In the genomic region with DNA sequence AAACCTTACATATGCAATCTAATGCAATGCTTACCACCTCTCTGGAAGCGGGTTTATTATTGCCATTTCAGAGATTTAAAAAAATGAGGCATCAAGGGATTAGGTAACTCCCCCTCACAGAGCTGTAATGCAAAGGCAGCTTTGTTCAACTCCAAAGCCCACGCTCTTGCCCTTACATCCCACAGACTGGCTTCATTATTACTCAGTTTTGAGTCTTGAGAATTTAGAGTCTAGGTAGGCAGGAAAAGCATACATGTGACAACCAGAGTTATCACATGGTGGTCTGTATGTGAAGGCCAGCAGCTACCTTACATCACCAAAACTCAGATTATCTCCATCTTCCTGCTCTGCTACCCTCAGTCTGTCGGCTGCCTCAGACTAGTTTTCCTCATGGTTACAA, we compare ENCODE assay signal across 16 cellular contexts.
A peak's percentile ranks its signal among the peaks of the same experiment; 100 is the strongest.
DNase-seq lines count a peak whose midpoint lies in the region; ATAC-seq and TF ChIP-seq lines count a peak whose summit lies in the region.
"Had no signal": no experiment of that assay in that cellular context is flagged by ENCODE, and none has a peak within 500 bp of the region (broad histone marks: within the 10 kb centered on the region; RNA-seq: fewer than 3 reads in every experiment).

No MANE protein-coding gene starts in this region.

- CTCF ChIA-PET in activated CD8-positive, alpha-beta T cell treated with anti-CD3 and anti-CD28 coated beads, Interleukin-2, amount 10 ng/mL, durations not matched to agents 7 days and 5 days (lab: Charles Lee) = no interaction called here

- no peak overlapping the region for H2BK5ac ChIP-seq in mesenchymal stem cell (ENCODE audit: low read depth, low read length, poor library complexity, severe bottlenecking)
- H2BK5ac ChIP-seq in H9 (ENCODE audit: insufficient read length, low read length) = no peak overlapping the region

- H3K23me2 ChIP-seq in H9 (ENCODE audit: insufficient read length, low read depth, low read length, poor library complexity, severe bottlenecking) = no peaks in the 10 kb centered on the region

- ATAC-seq in GM18498 (IDR thresholded peaks at IDR 0.05; ENCODE audit: unreplicated experiment) (peak; percentile 45), GM19455 (IDR thresholded peaks at IDR 0.05; ENCODE audit: unreplicated experiment) (peak; percentile 56), HG03064 (IDR thresholded peaks at IDR 0.05; ENCODE audit: low read depth, unreplicated experiment) (peak; percentile 56), HG03378 (IDR thresholded peaks at IDR 0.05; ENCODE audit: unreplicated experiment) (no peak)
- peak; percentile 29 for ATAC-seq in activated CD8-positive, alpha-beta T cell treated with anti-CD3 and anti-CD28 coated beads, Interleukin-2, amount 10 ng/mL, durations not matched to agents 7 days and 5 days

- 88% methylated on average over 2 of the region's 3 CpGs for WGBS in mesenchymal stem cell
- no CpG with 5 or more reads among the region's 3 CpGs for WGBS in H9 (ENCODE audit: extremely low coverage, insufficient read length, low lambda C conversion rate)

- H3K4me2 ChIP-seq in mesenchymal stem cell (ENCODE audit: low read length, poor library complexity, severe bottlenecking) (no peak overlapping the region), H9 (ENCODE audit: insufficient read depth, insufficient read length, low read length) (no peak overlapping the region)

- H3K36me3 ChIP-seq in mesenchymal stem cell (ENCODE audit: control insufficient read depth in 1 of 2, insufficient read depth in 2 of 2, low read depth in 1 of 2, low read length in 2 of 2) = no peaks in the 10 kb centered on the region
- H3K36me3 ChIP-seq: brain microvascular endothelial cell, SJCRH30, tibial artery had no signal

- no peak overlapping the region for H3K27ac Mint-ChIP-seq in activated CD8-positive, alpha-beta T cell treated with anti-CD3 and anti-CD28 coated beads, Interleukin-2, amount 10 ng/mL, durations not matched to agents 7 days and 5 days
- no peak overlapping the region for H3K27ac Mint-ChIP-seq in H9

- H2BK120ac ChIP-seq in mesenchymal stem cell (ENCODE audit: low read depth, low read length) = no peak overlapping the region
- H2BK120ac ChIP-seq in H9 (ENCODE audit: low read depth, low read length, poor library complexity, severe bottlenecking) = no peak overlapping the region

- POLR2A ChIA-PET in activated CD8-positive, alpha-beta T cell treated with anti-CD3 and anti-CD28 coated beads, Interleukin-2, amount 10 ng/mL, durations not matched to agents 7 days and 5 days (lab: Charles Lee) = no interaction called here

- H4K91ac ChIP-seq in mesenchymal stem cell (ENCODE audit: low read length) = no peak overlapping the region
- no peak overlapping the region for H4K91ac ChIP-seq in H9 (ENCODE audit: insufficient read length, low read depth, low read length)

- H3K4me1 ChIP-seq in mesenchymal stem cell (ENCODE audit: control insufficient read depth, insufficient read depth, low read depth, low read length) (no peaks in the 10 kb centered on the region), H9 (ENCODE audit: insufficient read depth, low read length) (peaks cover 3% of the 10 kb centered on the region)
- H3K4me1 ChIP-seq: SJCRH30, tibial artery had no signal

- H3K4me3 ChIP-seq in mesenchymal stem cell (ENCODE audit: insufficient read depth in 1 of 2, low read depth in 1 of 2, low read length in 2 of 2) = no peak overlapping the region
- H3K4me3 ChIP-seq: SJCRH30, tibial artery had no signal

- TF ChIP-seq CTCF in H9 (conservative IDR thresholded peaks at IDR 0.05) = no peak

- no peak overlapping the region for H3K56ac ChIP-seq in H9 (ENCODE audit: insufficient read length, low read depth, low read length)

- no peak overlapping the region for H3K4me3 Mint-ChIP-seq in activated CD8-positive, alpha-beta T cell treated with anti-CD3 and anti-CD28 coated beads, Interleukin-2, amount 10 ng/mL, durations not matched to agents 7 days and 5 days
- H3K4me3 Mint-ChIP-seq in H9 = no peak overlapping the region

- no peak for DNase-seq in activated CD8-positive, alpha-beta T cell treated with anti-CD3 and anti-CD28 coated beads, Interleukin-2, amount 10 ng/mL, durations not matched to agents 7 days and 5 days
- DNase-seq in mesenchymal stem cell (no peak), H9 (no peak)
- DNase-seq in activated CD8-positive, alpha-beta memory T cell treated with anti-CD3 and anti-CD28 coated beads, Interleukin-2, amount 50 U/mL, for 4 hours = no peak
- DNase-seq: brain microvascular endothelial cell; CD4-positive, alpha-beta T cell; effector CD4-positive, alpha-beta T cell; mesendoderm; NCI-H748 treated with DMSO at 0.1 percent for 48 hours; occipital lobe; SJCRH30 had no signal

- no peak overlapping the region for H3K9ac ChIP-seq in mesenchymal stem cell (ENCODE audit: low read length)
- no peak overlapping the region for H3K9ac ChIP-seq in H9 (ENCODE audit: extremely low read depth, insufficient read length, low read length)

- H2BK20ac ChIP-seq in H9 (ENCODE audit: low read depth, low read length, poor library complexity, severe bottlenecking) = no peak overlapping the region

- no peak overlapping the region for H3K27ac ChIP-seq in mesenchymal stem cell (ENCODE audit: low read length, poor library complexity, severe bottlenecking)
- no peak overlapping the region for H3K27ac ChIP-seq in H9 (ENCODE audit: insufficient read length, low read depth, low read length)
- H3K27ac ChIP-seq: brain microvascular endothelial cell, SJCRH30, tibial artery had no signal

- no peak overlapping the region for H2BK15ac ChIP-seq in mesenchymal stem cell (ENCODE audit: low read depth, poor library complexity, severe bottlenecking)
- H2BK15ac ChIP-seq in H9 (ENCODE audit: low read depth, low read length) = no peak overlapping the region

- H3K14ac ChIP-seq in mesenchymal stem cell (ENCODE audit: low read length in 2 of 2) (no peak overlapping the region), H9 (ENCODE audit: insufficient read depth, low read length) (no peak overlapping the region)

- H2AK5ac ChIP-seq in mesenchymal stem cell (ENCODE audit: low read length, severe bottlenecking) = no peak overlapping the region
- no peak overlapping the region for H2AK5ac ChIP-seq in H9 (ENCODE audit: insufficient read length, low read length)

- H3K27me3 Mint-ChIP-seq in activated CD8-positive, alpha-beta T cell treated with anti-CD3 and anti-CD28 coated beads, Interleukin-2, amount 10 ng/mL, durations not matched to agents 7 days and 5 days (ENCODE audit: low read depth) = peaks cover 16% of the 10 kb centered on the region
- H3K27me3 Mint-ChIP-seq in H9 (ENCODE audit: low read depth) = peaks cover 8% of the 10 kb centered on the region
- H3K27me3 Mint-ChIP-seq: CD4-positive, alpha-beta T cell had no signal

- H3K18ac ChIP-seq in mesenchymal stem cell (ENCODE audit: low read depth in 1 of 2, low read length in 2 of 2) (no peak overlapping the region), H9 (ENCODE audit: insufficient read length, low read depth, low read length) (no peak overlapping the region)

- peaks cover 32% of the 10 kb centered on the region for H3K4me1 Mint-ChIP-seq in activated CD8-positive, alpha-beta T cell treated with anti-CD3 and anti-CD28 coated beads, Interleukin-2, amount 10 ng/mL, durations not matched to agents 7 days and 5 days (ENCODE audit: low read depth)
- peaks cover 35 to 41% of the 10 kb centered on the region in 2 experiments for H3K4me1 Mint-ChIP-seq in H9

- no peaks in the 10 kb centered on the region for H3K79me1 ChIP-seq in mesenchymal stem cell (replicated peaks; ENCODE audit: low read length, poor library complexity, severe bottlenecking)
- H3K79me1 ChIP-seq in H9 (ENCODE audit: insufficient read depth, low read depth, low read length, poor library complexity, severe bottlenecking) = no peaks in the 10 kb centered on the region

- H3K23ac ChIP-seq in mesenchymal stem cell (ENCODE audit: low read length in 2 of 2) (no peak overlapping the region), H9 (ENCODE audit: insufficient read length, low read depth, low read length) (no peak overlapping the region)

- no peak overlapping the region for H4K5ac ChIP-seq in H9 (ENCODE audit: insufficient read length, low read depth, low read length)

- no peak overlapping the region for H3K4ac ChIP-seq in mesenchymal stem cell (ENCODE audit: low read depth in 1 of 2, low read length in 2 of 2)
- H3K4ac ChIP-seq in H9 (ENCODE audit: low read depth, low read length) = no peak overlapping the region

- H3K27me3 ChIP-seq in mesenchymal stem cell (ENCODE audit: control insufficient read depth in 1 of 2, insufficient read depth in 1 of 2, low read length in 2 of 2) = peaks cover 59 to 96% of the 10 kb centered on the region in 2 experiments
- no peaks in the 10 kb centered on the region for H3K27me3 ChIP-seq in H9 (ENCODE audit: insufficient read depth, low read length)
- H3K27me3 ChIP-seq: SJCRH30 had no signal

- no peak overlapping the region for H2AFZ ChIP-seq in mesenchymal stem cell (ENCODE audit: low read depth, low read length)
- no peak overlapping the region for H2AFZ ChIP-seq in H9 (ENCODE audit: low read length)

- no peak overlapping the region for H4K8ac ChIP-seq in mesenchymal stem cell (ENCODE audit: low read length)
- no peak overlapping the region for H4K8ac ChIP-seq in H9 (replicated peaks; ENCODE audit: insufficient read length, low read depth, low read length)

- no peaks in the 10 kb centered on the region for H3K79me2 ChIP-seq in H9 (ENCODE audit: insufficient read depth, low read length)

- H3K9me3 ChIP-seq in mesenchymal stem cell (ENCODE audit: control insufficient read depth, low read length) (no peaks in the 10 kb centered on the region), H9 (ENCODE audit: control insufficient read depth, low read depth, low read length) (no peaks in the 10 kb centered on the region)
- H3K9me3 ChIP-seq: SJCRH30, tibial artery had no signal

- H2BK12ac ChIP-seq in mesenchymal stem cell (ENCODE audit: low read length in 2 of 2) (no peak overlapping the region), H9 (ENCODE audit: insufficient read length, low read depth, low read length) (no peak overlapping the region)

- H4K20me1 ChIP-seq in H9 (ENCODE audit: control insufficient read depth, insufficient read depth, insufficient read length) = no peaks in the 10 kb centered on the region

- H3K9me3 Mint-ChIP-seq in activated CD8-positive, alpha-beta T cell treated with anti-CD3 and anti-CD28 coated beads, Interleukin-2, amount 10 ng/mL, durations not matched to agents 7 days and 5 days (ENCODE audit: insufficient read depth) = no peaks in the 10 kb centered on the region
- H3K9me3 Mint-ChIP-seq in H9 = no peaks in the 10 kb centered on the region
- H3K9me3 Mint-ChIP-seq: CD4-positive, alpha-beta T cell had no signal

- H3K36me3 Mint-ChIP-seq in activated CD8-positive, alpha-beta T cell treated with anti-CD3 and anti-CD28 coated beads, Interleukin-2, amount 10 ng/mL, durations not matched to agents 7 days and 5 days (ENCODE audit: low read depth) = no peaks in the 10 kb centered on the region
- no peaks in the 10 kb centered on the region for H3K36me3 Mint-ChIP-seq in H9 (ENCODE audit: insufficient read depth in 1 of 3, low read depth in 3 of 3)

- H3T11ph ChIP-seq in H9 (ENCODE audit: low read length) = no peak overlapping the region
